Comparison of ENCODE assay signal across 8 cellular contexts in genomic region chr3:131033480-131034080, GRCh38. TPM values are rescaled to one million over a fixed set of nuclear protein-coding genes. Genes with fewer than 3 reads are reported as not detected.
DNase-seq lines count a peak whose midpoint lies in the region; ATAC-seq lines count a peak whose summit lies in the region.

No MANE protein-coding gene starts in this region.

- H3K4me3 Mint-ChIP-seq in activated CD4-positive, alpha-beta T cell treated with anti-CD3 and anti-CD28 coated beads, Interleukin-2, amount 10 ng/mL, durations not matched to agents 7 days and 5 days, result no peak overlapping the region

- no peaks in the 10 kb centered on the region for H3K9me3 Mint-ChIP-seq in activated CD4-positive, alpha-beta T cell treated with anti-CD3 and anti-CD28 coated beads, Interleukin-2, amount 10 ng/mL, durations not matched to agents 7 days and 5 days

- in situ Hi-C loops in T47D (cut with HindIII; ENCODE audit: low pct_unique_long_range_greater_than_20kb, low sequenced_read_pairs), result no loop called here

- DNase-seq in activated CD4-positive, alpha-beta T cell treated with anti-CD3 and anti-CD28 coated beads, Interleukin-2, amount 10 ng/mL, durations not matched to agents 7 days and 5 days, result peak; percentile 64
- DNase-seq in activated CD4-positive, alpha-beta T cell treated with anti-CD3 and anti-CD28 coated beads, Interleukin-2, amount 50 U/mL, for 1 hour, result no peak
- DNase-seq in NCI-H748 treated with DMSO at 0.1 percent for 48 hours (lab: John Stamatoyannopoulos, UW) (peak; percentile 9), T47D (ENCODE audit: low read depth in 1 of 2, low spot score in 1 of 2) (peak; percentile 21 to 74), lung microvascular endothelial cell (ENCODE audit: low read depth in 2 of 2) (peak; percentile 59 to 64), mucosa of gallbladder (ENCODE audit: low spot score) (no peak)

- POLR2A ChIA-PET in activated CD4-positive, alpha-beta T cell treated with anti-CD3 and anti-CD28 coated beads, Interleukin-2, amount 10 ng/mL, durations not matched to agents 7 days and 5 days (lab: Charles Lee), result no interaction called here

- no peaks in the 10 kb centered on the region for H3K36me3 Mint-ChIP-seq in activated CD4-positive, alpha-beta T cell treated with anti-CD3 and anti-CD28 coated beads, Interleukin-2, amount 10 ng/mL, durations not matched to agents 7 days and 5 days (ENCODE audit: low read depth)

- peak; percentile 62 for ATAC-seq in HG02678 (IDR thresholded peaks at IDR 0.05; ENCODE audit: unreplicated experiment)
- ATAC-seq in HG03442 (IDR thresholded peaks at IDR 0.05; ENCODE audit: unreplicated experiment), result no peak

- CTCF ChIA-PET in activated CD4-positive, alpha-beta T cell treated with anti-CD3 and anti-CD28 coated beads, Interleukin-2, amount 10 ng/mL, durations not matched to agents 7 days and 5 days (lab: Charles Lee), result interaction anchor here (1.0 kb wide), 2 partner anchors 9 to 18 kb away, joined by 3 read pairs; no protein-coding TSS in a partner anchor

- H3K27me3 Mint-ChIP-seq in activated CD4-positive, alpha-beta T cell treated with anti-CD3 and anti-CD28 coated beads, Interleukin-2, amount 10 ng/mL, durations not matched to agents 7 days and 5 days, result no peaks in the 10 kb centered on the region

- no peak overlapping the region for H3K27ac Mint-ChIP-seq in activated CD4-positive, alpha-beta T cell treated with anti-CD3 and anti-CD28 coated beads, Interleukin-2, amount 10 ng/mL, durations not matched to agents 7 days and 5 days

- H3K4me1 Mint-ChIP-seq in activated CD4-positive, alpha-beta T cell treated with anti-CD3 and anti-CD28 coated beads, Interleukin-2, amount 10 ng/mL, durations not matched to agents 7 days and 5 days, result peaks cover 3% of the 10 kb centered on the region

RNA-seq across cellular contexts. Expression of gene NEK11, which starts 6.9 kb away (rescaled TPM):
- total RNA-seq in activated CD4-positive, alpha-beta T cell treated with anti-CD3 and anti-CD28 coated beads, Interleukin-2, amount 10 ng/mL, durations not matched to agents 7 days and 5 days, result 1 to 10 TPM; 1.1 to 1.6 TPM
- total RNA-seq in lung microvascular endothelial cell, result 1.1 and 2.0 TPM in 2 replicates
- total RNA-seq in mucosa of gallbladder, result 10.9 TPM

RNA-seq across cellular contexts. Expression of gene ASTE1, which starts 7.0 kb away (rescaled TPM):
- 10 to 100 TPM; 13.7 to 15.1 TPM for total RNA-seq in activated CD4-positive, alpha-beta T cell treated with anti-CD3 and anti-CD28 coated beads, Interleukin-2, amount 10 ng/mL, durations not matched to agents 7 days and 5 days
- total RNA-seq in lung microvascular endothelial cell (3.5 and 5.2 TPM in 2 replicates), mucosa of gallbladder (6.0 TPM)

Comparison
In these comparisons a context has a peak if more than half of its experiments do, and no peak if none do; other contexts are left out.
1. DNase-seq: peak in activated CD4-positive, alpha-beta T cell treated with anti-CD3 and anti-CD28 coated beads, Interleukin-2, amount 10 ng/mL, durations not matched to agents 7 days and 5 days (single experiment), NCI-H748 treated with DMSO at 0.1 percent for 48 hours (single experiment), T47D (2 of 2) and lung microvascular endothelial cell (2 of 2); none in activated CD4-positive, alpha-beta T cell treated with anti-CD3 and anti-CD28 coated beads, Interleukin-2, amount 50 U/mL, for 1 hour (single experiment) and mucosa of gallbladder (single experiment).